In genomic region chr5:149273950-149274349, GRCh38 we compare ENCODE assay signal across 26 cellular contexts. TPM values are rescaled to one million over a fixed set of nuclear protein-coding genes. Genes with fewer than 3 reads are reported as not detected.
DNase-seq lines count a peak whose midpoint lies in the region; ATAC-seq, FAIRE-seq and TF ChIP-seq lines count a peak whose summit lies in the region.
"Had no signal": no experiment of that assay in that cellular context is flagged by ENCODE, and none has a peak within 500 bp of the region (broad histone marks: within the 10 kb centered on the region; RNA-seq: fewer than 3 reads in every experiment).

No MANE protein-coding gene starts in this region.

- H3K4me1 Mint-ChIP-seq in nephron progenitor cell (peaks cover 21% of the 10 kb centered on the region), MCF 10A (ENCODE audit: insufficient read depth, unreplicated experiment) (peaks cover 14% of the 10 kb centered on the region)

- peak overlapping the region; percentile 90 for H3K4me3 Mint-ChIP-seq in nephron progenitor cell
- H3K4me3 Mint-ChIP-seq in MCF 10A (ENCODE audit: unreplicated experiment), result no peak overlapping the region
- H3K4me3 Mint-ChIP-seq: activated T-cell treated with anti-CD3 and anti-CD28 coated beads, Interleukin-2, amount 50 U/mL, for 24 hours; stimulated activated effector memory CD8-positive, alpha-beta T cell treated with anti-CD3 and anti-CD28 coated beads, Interleukin-12 subunit alpha, Interleukin-12 subunit beta, amount 100 ng/mL, for 72 hours had no signal

- TF ChIP-seq POLR2A in H1 (IDR thresholded peaks at IDR 0.05; ENCODE audit: control extremely low read depth in 1 of 2, low read depth in 2 of 2, low read length in 2 of 2), result no peak
- TF ChIP-seq POLR2A in upper lobe of left lung (IDR thresholded peaks at IDR 0.05), result no peak

- WGBS in heart right ventricle, 2 donors, result 39 to 45% methylated on average over 3 of the region's 3 CpGs
- WGBS in H1 (ENCODE audit: extremely low coverage in 1 of 2, insufficient coverage in 1 of 2, insufficient read length in 1 of 2, insufficient replicate concordance in 2 of 2, low coverage in 1 of 2, low lambda C conversion rate in 2 of 2, missing lambda C conversion rate in 1 of 2), 2 experiments, result 67% methylated on average over 3 of the region's 3 CpGs; no CpG with 5 or more reads in 1 of the 2 experiments
- WGBS in upper lobe of left lung, 2 donors, result 56 to 66% methylated on average over 3 of the region's 3 CpGs

- no peak overlapping the region for H3K4ac ChIP-seq in H1 (replicated peaks; ENCODE audit: insufficient read length, low read depth, low read length)

- H3K27me3 Mint-ChIP-seq in nephron progenitor cell (ENCODE audit: low read depth, poor library complexity), result peaks cover 54% of the 10 kb centered on the region
- no peaks in the 10 kb centered on the region for H3K27me3 Mint-ChIP-seq in MCF 10A (ENCODE audit: insufficient read depth, unreplicated experiment)

- H4K20me1 ChIP-seq in H1 (replicated peaks in 1 of 2; ENCODE audit: control insufficient read depth in 1 of 2, insufficient read depth in 2 of 2, low read length in 2 of 2), result peaks cover 0 to 3% of the 10 kb centered on the region in 2 experiments

- H3K27ac Mint-ChIP-seq in nephron progenitor cell (no peak overlapping the region), MCF 10A (ENCODE audit: low read depth, unreplicated experiment) (no peak overlapping the region)
- H3K27ac Mint-ChIP-seq: activated T-cell treated with anti-CD3 and anti-CD28 coated beads, Interleukin-2, amount 50 U/mL, for 24 hours; stimulated activated effector memory CD8-positive, alpha-beta T cell treated with anti-CD3 and anti-CD28 coated beads, Interleukin-12 subunit alpha, Interleukin-12 subunit beta, amount 100 ng/mL, for 72 hours had no signal

- no peak overlapping the region for H2BK12ac ChIP-seq in H1 (ENCODE audit: low read depth, low read length)

- H3K27ac ChIP-seq in heart right ventricle (peak overlapping the region in 9 of 10 donors; percentile 83 to 98 (median 95)), H1 (ENCODE audit: low read depth, low read length) (no peak overlapping the region), upper lobe of left lung (peak overlapping the region; percentile 84 to 89 (median 89))
- H3K27ac ChIP-seq: ovary had no signal

- H3K79me1 ChIP-seq in H1 (ENCODE audit: low read depth, low read length), result no peaks in the 10 kb centered on the region

- no peaks in the 10 kb centered on the region for H3K36me3 Mint-ChIP-seq in nephron progenitor cell (ENCODE audit: low read depth)
- H3K36me3 Mint-ChIP-seq in MCF 10A (ENCODE audit: insufficient read depth, unreplicated experiment), result no peaks in the 10 kb centered on the region
- H3K36me3 Mint-ChIP-seq: stimulated activated effector memory CD8-positive, alpha-beta T cell treated with anti-CD3 and anti-CD28 coated beads, Interleukin-12 subunit alpha, Interleukin-12 subunit beta, amount 100 ng/mL, for 72 hours had no signal

- 0 out of 2 replicates have a peak overlapping the region, but pooled peaks have one; percentile 14 for H2BK15ac ChIP-seq in H1 (ENCODE audit: low read length)

- no peak for TF ChIP-seq RAD21 in H1 (IDR thresholded peaks at IDR 0.05 in 1 of 2, conservative IDR thresholded peaks at IDR 0.05 in 1 of 2; ENCODE audit: low read depth in 2 of 2, low read length in 2 of 2)

- TF ChIP-seq EP300 in H1 (IDR thresholded peaks at IDR 0.05; ENCODE audit: borderline replicate concordance in 1 of 2, low read depth in 2 of 2, low read length in 2 of 2), result no peak
- TF ChIP-seq EP300 in upper lobe of left lung (IDR thresholded peaks at IDR 0.05), result no peak

- H2BK5ac ChIP-seq in H1 (ENCODE audit: low read depth, low read length), result no peak overlapping the region

- H3K23me2 ChIP-seq in H1 (ENCODE audit: low read depth, low read length), result peaks cover 8% of the 10 kb centered on the region; the same call in 1 of the 2 replicates

- CTCF ChIA-PET in H1 (lab: Charles Lee; ENCODE audit: partially characterized antibody) (interaction anchor here (0.7 to 1.7 kb wide), 5 partner anchors 9 to 159 kb away, joined by 3 to 6 read pairs (median 4); no protein-coding TSS in a partner anchor), MCF 10A (lab: Yijun Ruan, JAX) (interaction anchor here (0.6 to 2.3 kb wide), 5 partner anchors 9 to 365 kb away, joined by 3 to 9 read pairs (median 3); no protein-coding TSS in a partner anchor)

- ATAC-seq in heart right ventricle, result no peak
- no peak for ATAC-seq in Right ventricle myocardium superior (ENCODE audit: poor library complexity)
- ATAC-seq in upper lobe of left lung (ENCODE audit: low FRiP score in 2 of 2), result no peak
- ATAC-seq in GM18867 (IDR thresholded peaks at IDR 0.05; ENCODE audit: unreplicated experiment), result no peak
- ATAC-seq: stimulated activated effector memory CD8-positive, alpha-beta T cell treated with anti-CD3 and anti-CD28 coated beads, Interleukin-12 subunit alpha, Interleukin-12 subunit beta, amount 100 ng/mL, for 72 hours had no signal

- no peak for FAIRE-seq in H1 (lab: Jason Lieb, UNC)
- FAIRE-seq: A204.1, bronchial epithelial cell, endothelial cell of umbilical vein, GM12892 had no signal

- H3K4me3 ChIP-seq in heart right ventricle (peak overlapping the region in 6 of 10 donors; percentile 69 to 88 (median 78)), H1 (ENCODE audit: extremely low read depth in 1 of 4, insufficient read depth in 2 of 4, low read depth in 3 of 4, low read length in 4 of 4) (peak overlapping the region in 1 of 4 experiments; percentile 79; a peak in 1 of 8 replicates), upper lobe of left lung (peak overlapping the region in 1 of 4 donors; percentile 73)
- H3K4me3 ChIP-seq: ovary, skin epidermis had no signal

- H3K79me2 ChIP-seq in H1 (ENCODE audit: control insufficient read depth in 1 of 2, insufficient read depth in 2 of 2, low read length in 2 of 2), result no peaks in the 10 kb centered on the region

- peaks cover 0 to 20% (median 0%) of the 10 kb centered on the region in 9 donors for H3K36me3 ChIP-seq in heart right ventricle
- no peaks in the 10 kb centered on the region for H3K36me3 ChIP-seq in H1 (ENCODE audit: control insufficient read depth in 2 of 4, insufficient read depth in 4 of 4, low read length in 3 of 4)
- H3K36me3 ChIP-seq in upper lobe of left lung, result no peaks in the 10 kb centered on the region
- H3K36me3 ChIP-seq: BE2C, ovary had no signal

- H3K4me2 ChIP-seq in H1 (ENCODE audit: insufficient read depth in 1 of 2, low read depth in 2 of 2, low read length in 2 of 2), result peak overlapping the region in 1 of 2 experiments; percentile 89; a peak in 2 of 4 replicates

- H4K91ac ChIP-seq in H1 (replicated peaks; ENCODE audit: insufficient read length, low read length), result no peak overlapping the region

- TF ChIP-seq CTCF in heart right ventricle (IDR thresholded peaks at IDR 0.05) (no peak), H1 (IDR thresholded peaks at IDR 0.05; ENCODE audit: control extremely low read depth in 1 of 3, insufficient read depth in 1 of 3, low read depth in 1 of 3, low read length in 3 of 3) (no peak), nephron progenitor cell (IDR thresholded peaks at IDR 0.05) (no peak), upper lobe of left lung (IDR thresholded peaks at IDR 0.05) (no peak), MCF 10A (IDR thresholded peaks at IDR 0.05; ENCODE audit: unreplicated experiment) (no peak)

- H2AFZ ChIP-seq in H1 (ENCODE audit: low read length), result no peak overlapping the region

- H4K5ac ChIP-seq in H1 (ENCODE audit: insufficient read length, low read depth, low read length), result no peak overlapping the region

- no peak overlapping the region for H3K14ac ChIP-seq in H1 (ENCODE audit: insufficient read length)

- no peak overlapping the region for H3K56ac ChIP-seq in H1 (replicated peaks; ENCODE audit: insufficient read length, low read depth, low read length)

- no peak overlapping the region for H3K18ac ChIP-seq in H1 (ENCODE audit: extremely low read depth, low read length)

- H3K9me3 Mint-ChIP-seq in nephron progenitor cell (peaks cover 3% of the 10 kb centered on the region), MCF 10A (ENCODE audit: unreplicated experiment) (no peaks in the 10 kb centered on the region)
- H3K9me3 Mint-ChIP-seq: activated T-cell treated with anti-CD3 and anti-CD28 coated beads, Interleukin-2, amount 50 U/mL, for 24 hours; stimulated activated effector memory CD8-positive, alpha-beta T cell treated with anti-CD3 and anti-CD28 coated beads, Interleukin-12 subunit alpha, Interleukin-12 subunit beta, amount 100 ng/mL, for 72 hours had no signal

- BruUV-seq in MCF 10A (replicated peaks; lab: Mats Ljungman, UMichigan), result no TSS peak

- no peak overlapping the region for H2BK120ac ChIP-seq in H1 (replicated peaks; ENCODE audit: low read depth, low read length)

- POLR2A ChIA-PET in H1 (lab: Charles Lee; ENCODE audit: partially characterized antibody), result no interaction called here
- POLR2A ChIA-PET in MCF 10A (lab: Yijun Ruan, JAX), result interaction anchor here (2.5 kb wide), 2 partner anchors 10 to 71 kb away, joined by 9 to 10 read pairs; partner anchors contain the start of gene GRPEL2

- H3K23ac ChIP-seq in H1 (ENCODE audit: insufficient read length), result no peak overlapping the region

- intact Hi-C loops in heart right ventricle (cut with DNase I) (loop anchor here in 4 of 10 donors (5.0 to 10.0 kb wide), 5 partner anchors 33 to 291 kb away; partner anchors contain the start of gene GRPEL2 (in 1 of the 4)), Right ventricle myocardium superior (cut with DNase I) (no loop called here), MCF 10A (cut with micrococcal nuclease) (loop anchor here (5.0 kb wide), 1 partner anchor 83 kb away; the partner anchor contains the start of gene PCYOX1L)

- H3K27me3 ChIP-seq in heart right ventricle (peaks cover 0 to 39% (median 0%) of the 10 kb centered on the region in 7 donors), H1 (replicated peaks in 1 of 4; ENCODE audit: control insufficient read depth in 3 of 4, extremely low read depth in 1 of 4, insufficient read depth in 3 of 4, low read length in 3 of 4) (peaks cover 8 to 31% (median 20%) of the 10 kb centered on the region in 4 experiments), upper lobe of left lung (peaks cover 0 to 5% (median 0%) of the 10 kb centered on the region in 4 donors)
- H3K27me3 ChIP-seq: ovary had no signal

- H2AK5ac ChIP-seq in H1 (ENCODE audit: low read depth, low read length), result no peak overlapping the region

- H3K9ac ChIP-seq in H1 (replicated peaks in 1 of 4; ENCODE audit: extremely low read depth in 1 of 4, low read depth in 3 of 4, low read length in 3 of 4), result no peak overlapping the region

- no peak overlapping the region for H4K8ac ChIP-seq in H1 (ENCODE audit: extremely low read depth, insufficient read depth, low read length)

- H3K4me1 ChIP-seq in heart right ventricle (peaks cover 3 to 77% (median 64%) of the 10 kb centered on the region in 9 donors), H1 (replicated peaks in 1 of 4; ENCODE audit: control insufficient read depth in 3 of 4, insufficient read depth in 4 of 4, low read length in 3 of 4) (peaks cover 7 to 8% (median 7%) of the 10 kb centered on the region in 4 experiments; a peak in 5 of 7 replicates), upper lobe of left lung (peaks cover 7 to 39% (median 26%) of the 10 kb centered on the region in 4 donors)

- peaks cover 0 to 5% (median 2%) of the 10 kb centered on the region in 11 donors for H3K9me3 ChIP-seq in heart right ventricle
- H3K9me3 ChIP-seq in H1 (ENCODE audit: insufficient read depth in 2 of 2, low read depth in 1 of 2, low read length in 1 of 2), result no peaks in the 10 kb centered on the region
- peaks cover 0 to 1% (median 0%) of the 10 kb centered on the region in 4 donors for H3K9me3 ChIP-seq in upper lobe of left lung
- H3K9me3 ChIP-seq: BE2C, ovary had no signal

- DNase-seq in heart right ventricle, result no peak
- DNase-seq in Right ventricle myocardium superior, result no peak
- no peak for DNase-seq in H1 (ENCODE audit: low read depth in 1 of 2, low spot score in 2 of 2)
- DNase-seq in nephron progenitor cell, result no peak
- no peak for DNase-seq in upper lobe of left lung
- DNase-seq in MCF 10A (ENCODE audit: unreplicated experiment), result no peak
- no peak for DNase-seq in pons (ENCODE audit: low spot score)
- DNase-seq: activated CD8-positive, alpha-beta memory T cell treated with anti-CD3 and anti-CD28 coated beads for 24 hours; activated naive CD4-positive, alpha-beta T cell treated with Interleukin-2 at 50 U/mL for 16 hours; activated T-cell treated with anti-CD3 and anti-CD28 coated beads, Interleukin-2, amount 50 U/mL, for 24 hours; BE2C; NCI-H1092 treated with DMSO at 0.1 percent for 48 hours; NCI-H2029; NCI-H345; OCI-M1; ovary; SHP77; stimulated activated CD4-positive, alpha-beta T cell treated with anti-CD3 and anti-CD28 coated beads, Interleukin-2, amount 100 ng/mL, for 24 hours; SW 1271 had no signal

- H2BK20ac ChIP-seq in H1 (ENCODE audit: low read length), result no peak overlapping the region

RNA-seq across cellular contexts. Expression of gene AFAP1L1, which starts 2.3 kb away (rescaled TPM):
- total RNA-seq in heart right ventricle (10 to 100 TPM; 30.3 to 61.6 (median 47.2) TPM), Right ventricle myocardium superior (42.2 TPM), upper lobe of left lung (10 to 100 TPM; 15.1 to 40.8 (median 26.5) TPM), MCF 10A (2022) (4.8 TPM in 2 replicates)
- polyA plus RNA-seq in heart right ventricle (10 to 100 TPM; 35.6 to 35.9 TPM), H1 (2011; rRNA removed) (0.79 and 1.5 TPM in 2 replicates)
- total RNA-seq in H1 (2021; fragmentation: NEBNext Ultra II Directional; extraction: Animal tissue kit (Norgen Biotek cat#: 25700)), result 4.2 and 4.7 TPM in 2 replicates
- polyA plus RNA-seq in H1 (2011; cell fraction: cytosol; rRNA removed), result 1.5 TPM
- 2.6 TPM for polyA plus RNA-seq in H1 (2011; cell fraction: nucleus; rRNA removed)
- polyA plus RNA-seq in H1 (2012, experiment 1 of 2), result 2.5 to 3.5 TPM (median 2.7 TPM) in 4 replicates
- polyA plus RNA-seq in H1 (2012, experiment 2 of 2), result 1.5 TPM
- 4.3 TPM for polyA plus RNA-seq in H1 (2013, experiment 1 of 2)
- 4.4 TPM for polyA plus RNA-seq in H1 (2013, experiment 2 of 2)
- polyA minus RNA-seq in H1 (2011; rRNA and poly(A)+ RNA removed), result 1.6 and 1.9 TPM in 2 replicates
- 3.7 TPM for polyA minus RNA-seq in H1 (2011; cell fraction: cytosol; rRNA and poly(A)+ RNA removed)
- polyA minus RNA-seq in H1 (2011; cell fraction: nucleus; rRNA and poly(A)+ RNA removed), result 1.4 TPM
